In genomic region chr4:115090483-115091075, GRCh38 we compare ENCODE assay signal across 8 cellular contexts. TPM values are rescaled to one million over a fixed set of nuclear protein-coding genes. Genes with fewer than 3 reads are reported as not detected.
DNase-seq lines count a peak whose midpoint lies in the region; ATAC-seq, FAIRE-seq and TF ChIP-seq lines count a peak whose summit lies in the region.

No MANE protein-coding gene starts in this region.

- BruUV-seq in PC-9 (replicated peaks; lab: Mats Ljungman, UMichigan) = no TSS peak

- no peak overlapping the region for H3K4me2 ChIP-seq in PC-9

- no peaks in the 10 kb centered on the region for H3K79me2 ChIP-seq in PC-9 (ENCODE audit: low read depth)

- no peaks in the 10 kb centered on the region for H3F3A ChIP-seq in PC-9 (ENCODE audit: insufficient read depth, low read depth)

- POLR2A ChIA-PET in PC-9 (lab: Charles Lee; ENCODE audit: unreplicated experiment) = no interaction called here

- TF ChIP-seq POLR2A in vagina (IDR thresholded peaks at IDR 0.05) = no peak

- H3K4me1 ChIP-seq in PC-9 (replicated peaks; ENCODE audit: insufficient read depth) = no peaks in the 10 kb centered on the region
- H3K4me1 ChIP-seq in foreskin keratinocyte = no peaks in the 10 kb centered on the region
- no peaks in the 10 kb centered on the region for H3K4me1 ChIP-seq in vagina

- peak; percentile 55 for ATAC-seq in foreskin keratinocyte
- no peak for ATAC-seq in omental fat pad (ENCODE audit: low FRiP score)

- H3K36me3 ChIP-seq in PC-9 (ENCODE audit: low read depth) (no peaks in the 10 kb centered on the region), vagina (no peaks in the 10 kb centered on the region), MG63 (no peaks in the 10 kb centered on the region)

- no peaks in the 10 kb centered on the region for H4K20me1 ChIP-seq in PC-9 (ENCODE audit: insufficient read depth)

- H3K27ac ChIP-seq in PC-9 = no peak overlapping the region
- H3K27ac ChIP-seq in foreskin keratinocyte = no peak overlapping the region
- no peak overlapping the region for H3K27ac ChIP-seq in vagina

- peak; percentile 71 for TF ChIP-seq CTCF in PC-9 (conservative IDR thresholded peaks at IDR 0.05)
- peak; percentile 74 for TF ChIP-seq CTCF in foreskin keratinocyte (conservative IDR thresholded peaks at IDR 0.05)
- no peak for TF ChIP-seq CTCF in vagina (IDR thresholded peaks at IDR 0.05)
- TF ChIP-seq CTCF in omental fat pad (IDR thresholded peaks at IDR 0.05) = no peak

- CTCF ChIA-PET in PC-9 (lab: Charles Lee) = no interaction called here

- intact Hi-C loops in PC-9 (cut with micrococcal nuclease; ENCODE audit: unreplicated experiment) = loop anchor here (5.0 kb wide), 2 partner anchors 447 to 762 kb away; no protein-coding TSS in a partner anchor
- intact Hi-C loops in vagina (cut with DNase I) = no loop called here

- H3K9me2 ChIP-seq in PC-9 (ENCODE audit: insufficient read depth) = no peaks in the 10 kb centered on the region

- H3K9me3 ChIP-seq in PC-9 (ENCODE audit: insufficient read depth, low read depth) (no peaks in the 10 kb centered on the region), vagina (no peaks in the 10 kb centered on the region), MG63 (no peaks in the 10 kb centered on the region)

- no peak for FAIRE-seq in GM19239 (lab: Jason Lieb, UNC)

- no peak overlapping the region for H2AFZ ChIP-seq in PC-9

- H3K4me3 ChIP-seq in PC-9 (no peak overlapping the region), vagina (no peak overlapping the region), MG63 (no peak overlapping the region)

- H3K27me3 ChIP-seq in PC-9 (ENCODE audit: insufficient read depth, low read depth) (no peaks in the 10 kb centered on the region), foreskin keratinocyte (no peaks in the 10 kb centered on the region), vagina (no peaks in the 10 kb centered on the region), MG63 (no peaks in the 10 kb centered on the region)

- DNase-seq in COR-L47 (lab: John Stamatoyannopoulos, UW) (peak; percentile 72), GM19239 (ENCODE audit: insufficient read length, low spot score) (peak; percentile 1), HPDE6-E6E7 (ENCODE audit: extremely low spot score) (peak; percentile 4), PC-9 (no peak), foreskin keratinocyte (peak in 1 of 2 donors; percentile 18), vagina (ENCODE audit: extremely low spot score in 2 of 2) (no peak), omental fat pad (ENCODE audit: low spot score) (no peak), MG63 (no peak)

RNA-seq across cellular contexts. Expression of gene NDST4, which starts 22.8 kb away (rescaled TPM):
- total RNA-seq in PC-9 (2021) = not detected in 2 replicates
- total RNA-seq in foreskin keratinocyte = not detected in 2 replicates
- not detected in 2 replicates for polyA plus RNA-seq in foreskin keratinocyte
- not detected for total RNA-seq in vagina
- total RNA-seq in omental fat pad = not detected
- not detected in 2 replicates for total RNA-seq in MG63 (2014; rRNA removed; shearing (Covaris generic); ENCODE audit: low replicate concordance)

Comparison
In these comparisons a context has a peak if more than half of its experiments do, and no peak if none do; other contexts are left out.
1. DNase-seq: peak in COR-L47 (single experiment), GM19239 (single experiment) and HPDE6-E6E7 (single experiment); none in PC-9 (0 of 2), vagina (0 of 2), omental fat pad (single experiment) and MG63 (single experiment).
2. CTCF ChIP-seq: peak in PC-9 (single experiment) and foreskin keratinocyte (single experiment); none in vagina (0 of 3) and omental fat pad (0 of 3).